ENCODE assay signal across 1 cellular context in genomic region chr1:9388628-9389184, GRCh38.
TF ChIP-seq lines count a peak whose summit lies in the region.

No MANE protein-coding gene starts in this region.

TF ChIP-seq in GM23338, 12 proteins besides CTCF, POLR2A, EP300 and RAD21 (continued from another document):
- TF ChIP-seq ZNF462 (CRISPR knock-in tag; IDR thresholded peaks at IDR 0.05) (no peak), CREB1 (CRISPR knock-in tag; IDR thresholded peaks at IDR 0.05; ENCODE audit: low read depth) (no peak), POLR2AphosphoS5 (IDR thresholded peaks at IDR 0.05; ENCODE audit: low read depth) (no peak), REST (IDR thresholded peaks at IDR 0.05; ENCODE audit: unreplicated experiment) (no peak)
